Comparison of ENCODE assay signal across 1 cellular context in the genomic region with DNA sequence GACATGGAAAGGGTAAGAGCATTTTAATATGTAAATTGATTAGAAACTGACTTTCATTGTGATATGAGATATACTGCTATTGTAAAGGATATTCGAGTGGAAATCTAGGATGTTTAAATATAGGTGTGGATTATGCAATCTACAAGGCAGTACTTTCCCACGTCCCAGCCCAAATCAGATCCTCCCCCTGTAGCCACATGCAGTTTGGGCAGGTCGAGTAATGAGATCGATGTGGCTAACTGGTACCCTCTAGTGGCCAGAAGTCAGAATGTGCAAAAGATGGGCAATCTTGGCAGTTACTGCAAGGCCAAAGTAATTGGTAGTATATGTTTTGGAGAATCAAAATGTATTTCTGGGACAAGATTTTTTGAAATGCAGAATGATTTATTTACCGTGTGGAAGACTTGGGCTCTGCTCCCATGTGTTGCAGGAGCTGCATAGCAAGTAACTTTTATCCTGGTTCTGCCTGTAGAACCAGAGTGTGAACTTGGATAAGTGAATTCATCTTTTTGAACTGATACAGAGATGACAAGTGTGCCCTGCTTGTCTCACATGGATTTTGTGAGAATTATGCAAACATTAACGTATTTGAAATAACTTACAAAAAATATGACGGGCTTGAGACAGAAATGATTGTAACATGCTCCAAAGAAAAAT.
TF ChIP-seq lines count a peak whose summit lies in the region.

No MANE protein-coding gene starts in this region.

TF ChIP-seq in K562, 482 proteins besides CTCF, POLR2A, EP300 and RAD21 (continued from another document and continues in another):
- TF ChIP-seq, protein P1, sequence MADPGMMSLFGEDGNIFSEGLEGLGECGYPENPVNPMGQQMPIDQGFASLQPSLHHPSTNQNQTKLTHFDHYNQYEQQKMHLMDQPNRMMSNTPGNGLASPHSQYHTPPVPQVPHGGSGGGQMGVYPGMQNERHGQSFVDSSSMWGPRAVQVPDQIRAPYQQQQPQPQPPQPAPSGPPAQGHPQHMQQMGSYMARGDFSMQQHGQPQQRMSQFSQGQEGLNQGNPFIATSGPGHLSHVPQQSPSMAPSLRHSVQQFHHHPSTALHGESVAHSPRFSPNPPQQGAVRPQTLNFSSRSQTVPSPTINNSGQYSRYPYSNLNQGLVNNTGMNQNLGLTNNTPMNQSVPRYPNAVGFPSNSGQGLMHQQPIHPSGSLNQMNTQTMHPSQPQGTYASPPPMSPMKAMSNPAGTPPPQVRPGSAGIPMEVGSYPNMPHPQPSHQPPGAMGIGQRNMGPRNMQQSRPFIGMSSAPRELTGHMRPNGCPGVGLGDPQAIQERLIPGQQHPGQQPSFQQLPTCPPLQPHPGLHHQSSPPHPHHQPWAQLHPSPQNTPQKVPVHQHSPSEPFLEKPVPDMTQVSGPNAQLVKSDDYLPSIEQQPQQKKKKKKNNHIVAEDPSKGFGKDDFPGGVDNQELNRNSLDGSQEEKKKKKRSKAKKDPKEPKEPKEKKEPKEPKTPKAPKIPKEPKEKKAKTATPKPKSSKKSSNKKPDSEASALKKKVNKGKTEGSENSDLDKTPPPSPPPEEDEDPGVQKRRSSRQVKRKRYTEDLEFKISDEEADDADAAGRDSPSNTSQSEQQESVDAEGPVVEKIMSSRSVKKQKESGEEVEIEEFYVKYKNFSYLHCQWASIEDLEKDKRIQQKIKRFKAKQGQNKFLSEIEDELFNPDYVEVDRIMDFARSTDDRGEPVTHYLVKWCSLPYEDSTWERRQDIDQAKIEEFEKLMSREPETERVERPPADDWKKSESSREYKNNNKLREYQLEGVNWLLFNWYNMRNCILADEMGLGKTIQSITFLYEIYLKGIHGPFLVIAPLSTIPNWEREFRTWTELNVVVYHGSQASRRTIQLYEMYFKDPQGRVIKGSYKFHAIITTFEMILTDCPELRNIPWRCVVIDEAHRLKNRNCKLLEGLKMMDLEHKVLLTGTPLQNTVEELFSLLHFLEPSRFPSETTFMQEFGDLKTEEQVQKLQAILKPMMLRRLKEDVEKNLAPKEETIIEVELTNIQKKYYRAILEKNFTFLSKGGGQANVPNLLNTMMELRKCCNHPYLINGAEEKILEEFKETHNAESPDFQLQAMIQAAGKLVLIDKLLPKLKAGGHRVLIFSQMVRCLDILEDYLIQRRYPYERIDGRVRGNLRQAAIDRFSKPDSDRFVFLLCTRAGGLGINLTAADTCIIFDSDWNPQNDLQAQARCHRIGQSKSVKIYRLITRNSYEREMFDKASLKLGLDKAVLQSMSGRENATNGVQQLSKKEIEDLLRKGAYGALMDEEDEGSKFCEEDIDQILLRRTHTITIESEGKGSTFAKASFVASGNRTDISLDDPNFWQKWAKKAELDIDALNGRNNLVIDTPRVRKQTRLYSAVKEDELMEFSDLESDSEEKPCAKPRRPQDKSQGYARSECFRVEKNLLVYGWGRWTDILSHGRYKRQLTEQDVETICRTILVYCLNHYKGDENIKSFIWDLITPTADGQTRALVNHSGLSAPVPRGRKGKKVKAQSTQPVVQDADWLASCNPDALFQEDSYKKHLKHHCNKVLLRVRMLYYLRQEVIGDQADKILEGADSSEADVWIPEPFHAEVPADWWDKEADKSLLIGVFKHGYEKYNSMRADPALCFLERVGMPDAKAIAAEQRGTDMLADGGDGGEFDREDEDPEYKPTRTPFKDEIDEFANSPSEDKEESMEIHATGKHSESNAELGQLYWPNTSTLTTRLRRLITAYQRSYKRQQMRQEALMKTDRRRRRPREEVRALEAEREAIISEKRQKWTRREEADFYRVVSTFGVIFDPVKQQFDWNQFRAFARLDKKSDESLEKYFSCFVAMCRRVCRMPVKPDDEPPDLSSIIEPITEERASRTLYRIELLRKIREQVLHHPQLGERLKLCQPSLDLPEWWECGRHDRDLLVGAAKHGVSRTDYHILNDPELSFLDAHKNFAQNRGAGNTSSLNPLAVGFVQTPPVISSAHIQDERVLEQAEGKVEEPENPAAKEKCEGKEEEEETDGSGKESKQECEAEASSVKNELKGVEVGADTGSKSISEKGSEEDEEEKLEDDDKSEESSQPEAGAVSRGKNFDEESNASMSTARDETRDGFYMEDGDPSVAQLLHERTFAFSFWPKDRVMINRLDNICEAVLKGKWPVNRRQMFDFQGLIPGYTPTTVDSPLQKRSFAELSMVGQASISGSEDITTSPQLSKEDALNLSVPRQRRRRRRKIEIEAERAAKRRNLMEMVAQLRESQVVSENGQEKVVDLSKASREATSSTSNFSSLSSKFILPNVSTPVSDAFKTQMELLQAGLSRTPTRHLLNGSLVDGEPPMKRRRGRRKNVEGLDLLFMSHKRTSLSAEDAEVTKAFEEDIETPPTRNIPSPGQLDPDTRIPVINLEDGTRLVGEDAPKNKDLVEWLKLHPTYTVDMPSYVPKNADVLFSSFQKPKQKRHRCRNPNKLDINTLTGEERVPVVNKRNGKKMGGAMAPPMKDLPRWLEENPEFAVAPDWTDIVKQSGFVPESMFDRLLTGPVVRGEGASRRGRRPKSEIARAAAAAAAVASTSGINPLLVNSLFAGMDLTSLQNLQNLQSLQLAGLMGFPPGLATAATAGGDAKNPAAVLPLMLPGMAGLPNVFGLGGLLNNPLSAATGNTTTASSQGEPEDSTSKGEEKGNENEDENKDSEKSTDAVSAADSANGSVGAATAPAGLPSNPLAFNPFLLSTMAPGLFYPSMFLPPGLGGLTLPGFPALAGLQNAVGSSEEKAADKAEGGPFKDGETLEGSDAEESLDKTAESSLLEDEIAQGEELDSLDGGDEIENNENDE (IDR thresholded peaks at IDR 0.05; ENCODE audit: low read depth, low read length) = no peak
- TF ChIP-seq MEF2D (tag; conservative IDR thresholded peaks at IDR 0.05; ENCODE audit: low read depth) = no peak
- TF ChIP-seq, protein P2, sequence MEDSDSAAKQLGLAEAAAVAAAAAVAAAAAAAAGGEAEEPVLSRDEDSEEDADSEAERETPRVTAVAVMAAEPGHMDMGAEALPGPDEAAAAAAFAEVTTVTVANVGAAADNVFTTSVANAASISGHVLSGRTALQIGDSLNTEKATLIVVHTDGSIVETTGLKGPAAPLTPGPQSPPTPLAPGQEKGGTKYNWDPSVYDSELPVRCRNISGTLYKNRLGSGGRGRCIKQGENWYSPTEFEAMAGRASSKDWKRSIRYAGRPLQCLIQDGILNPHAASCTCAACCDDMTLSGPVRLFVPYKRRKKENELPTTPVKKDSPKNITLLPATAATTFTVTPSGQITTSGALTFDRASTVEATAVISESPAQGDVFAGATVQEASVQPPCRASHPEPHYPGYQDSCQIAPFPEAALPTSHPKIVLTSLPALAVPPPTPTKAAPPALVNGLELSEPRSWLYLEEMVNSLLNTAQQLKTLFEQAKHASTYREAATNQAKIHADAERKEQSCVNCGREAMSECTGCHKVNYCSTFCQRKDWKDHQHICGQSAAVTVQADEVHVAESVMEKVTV (CRISPR knock-in tag; IDR thresholded peaks at IDR 0.05) = peak; percentile 76
- TF ChIP-seq, protein P3, sequence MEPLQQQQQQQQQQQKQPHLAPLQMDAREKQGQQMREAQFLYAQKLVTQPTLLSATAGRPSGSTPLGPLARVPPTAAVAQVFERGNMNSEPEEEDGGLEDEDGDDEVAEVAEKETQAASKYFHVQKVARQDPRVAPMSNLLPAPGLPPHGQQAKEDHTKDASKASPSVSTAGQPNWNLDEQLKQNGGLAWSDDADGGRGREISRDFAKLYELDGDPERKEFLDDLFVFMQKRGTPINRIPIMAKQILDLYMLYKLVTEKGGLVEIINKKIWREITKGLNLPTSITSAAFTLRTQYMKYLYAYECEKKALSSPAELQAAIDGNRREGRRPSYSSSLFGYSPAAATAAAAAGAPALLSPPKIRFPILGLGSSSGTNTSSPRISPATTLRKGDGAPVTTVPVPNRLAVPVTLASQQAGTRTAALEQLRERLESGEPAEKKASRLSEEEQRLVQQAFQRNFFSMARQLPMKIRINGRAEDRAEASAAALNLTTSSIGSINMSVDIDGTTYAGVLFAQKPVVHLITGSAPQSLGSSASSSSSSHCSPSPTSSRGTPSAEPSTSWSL (CRISPR knock-in tag; IDR thresholded peaks at IDR 0.05; ENCODE audit: borderline replicate concordance) = no peak
- TF ChIP-seq ZNF75A (CRISPR knock-in tag; IDR thresholded peaks at IDR 0.05) = no peak
- TF ChIP-seq PTTG1 (tag; IDR thresholded peaks at IDR 0.05; ENCODE audit: low read depth) = no peak
- no peak for TF ChIP-seq HSF4 (CRISPR knock-in tag; IDR thresholded peaks at IDR 0.05; ENCODE audit: borderline replicate concordance)
- no peak for TF ChIP-seq LARP7 (IDR thresholded peaks at IDR 0.05)
- TF ChIP-seq, protein P4, sequence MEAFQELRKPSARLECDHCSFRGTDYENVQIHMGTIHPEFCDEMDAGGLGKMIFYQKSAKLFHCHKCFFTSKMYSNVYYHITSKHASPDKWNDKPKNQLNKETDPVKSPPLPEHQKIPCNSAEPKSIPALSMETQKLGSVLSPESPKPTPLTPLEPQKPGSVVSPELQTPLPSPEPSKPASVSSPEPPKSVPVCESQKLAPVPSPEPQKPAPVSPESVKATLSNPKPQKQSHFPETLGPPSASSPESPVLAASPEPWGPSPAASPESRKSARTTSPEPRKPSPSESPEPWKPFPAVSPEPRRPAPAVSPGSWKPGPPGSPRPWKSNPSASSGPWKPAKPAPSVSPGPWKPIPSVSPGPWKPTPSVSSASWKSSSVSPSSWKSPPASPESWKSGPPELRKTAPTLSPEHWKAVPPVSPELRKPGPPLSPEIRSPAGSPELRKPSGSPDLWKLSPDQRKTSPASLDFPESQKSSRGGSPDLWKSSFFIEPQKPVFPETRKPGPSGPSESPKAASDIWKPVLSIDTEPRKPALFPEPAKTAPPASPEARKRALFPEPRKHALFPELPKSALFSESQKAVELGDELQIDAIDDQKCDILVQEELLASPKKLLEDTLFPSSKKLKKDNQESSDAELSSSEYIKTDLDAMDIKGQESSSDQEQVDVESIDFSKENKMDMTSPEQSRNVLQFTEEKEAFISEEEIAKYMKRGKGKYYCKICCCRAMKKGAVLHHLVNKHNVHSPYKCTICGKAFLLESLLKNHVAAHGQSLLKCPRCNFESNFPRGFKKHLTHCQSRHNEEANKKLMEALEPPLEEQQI (IDR thresholded peaks at IDR 0.05) = no peak
- no peak for TF ChIP-seq BCOR (IDR thresholded peaks at IDR 0.05)
- TF ChIP-seq CEBPB (tag; IDR thresholded peaks at IDR 0.05) = peak; percentile 95
- TF ChIP-seq SNRNP70 (optimal IDR thresholded peaks at IDR 0.05; ENCODE audit: low read depth, low read length) = no peak
- no peak for TF ChIP-seq ZNF696 (CRISPR knock-in tag; conservative IDR thresholded peaks at IDR 0.05)
- no peak for TF ChIP-seq TCF7L2 (IDR thresholded peaks at IDR 0.05; ENCODE audit: low read depth, low read length)
- TF ChIP-seq, protein P5, sequence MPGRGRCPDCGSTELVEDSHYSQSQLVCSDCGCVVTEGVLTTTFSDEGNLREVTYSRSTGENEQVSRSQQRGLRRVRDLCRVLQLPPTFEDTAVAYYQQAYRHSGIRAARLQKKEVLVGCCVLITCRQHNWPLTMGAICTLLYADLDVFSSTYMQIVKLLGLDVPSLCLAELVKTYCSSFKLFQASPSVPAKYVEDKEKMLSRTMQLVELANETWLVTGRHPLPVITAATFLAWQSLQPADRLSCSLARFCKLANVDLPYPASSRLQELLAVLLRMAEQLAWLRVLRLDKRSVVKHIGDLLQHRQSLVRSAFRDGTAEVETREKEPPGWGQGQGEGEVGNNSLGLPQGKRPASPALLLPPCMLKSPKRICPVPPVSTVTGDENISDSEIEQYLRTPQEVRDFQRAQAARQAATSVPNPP (IDR thresholded peaks at IDR 0.05; ENCODE audit: borderline replicate concordance, insufficient read depth, insufficient read length) = no peak
- no peak for TF ChIP-seq ZBED1 (IDR thresholded peaks at IDR 0.05)
- peak; percentile 86 for TF ChIP-seq ARID2 (IDR thresholded peaks at IDR 0.05)
- no peak for TF ChIP-seq POLR2AphosphoS2 (IDR thresholded peaks at IDR 0.05; ENCODE audit: low read length)
- TF ChIP-seq PHF8 (IDR thresholded peaks at IDR 0.05; ENCODE audit: borderline replicate concordance, low read length) = no peak
- TF ChIP-seq ZNF77 (CRISPR knock-in tag; IDR thresholded peaks at IDR 0.05) = no peak
- no peak for TF ChIP-seq NFRKB (IDR thresholded peaks at IDR 0.05; ENCODE audit: low read depth)
- no peak for TF ChIP-seq SAFB2 (IDR thresholded peaks at IDR 0.05; ENCODE audit: borderline replicate concordance, low read depth, low read length, severe bottlenecking)
- no peak; a peak in 1 of 4 replicates for TF ChIP-seq MAZ (CRISPR knock-in tag; conservative IDR thresholded peaks at IDR 0.05 in 1 of 2, IDR thresholded peaks at IDR 0.05 in 1 of 2)
- TF ChIP-seq SRSF7 (optimal IDR thresholded peaks at IDR 0.05; ENCODE audit: low read depth, low read length) = no peak
- no peak for TF ChIP-seq TCF3 (CRISPR knock-in tag; IDR thresholded peaks at IDR 0.05)
- no peak for TF ChIP-seq TOE1 (IDR thresholded peaks at IDR 0.05; ENCODE audit: borderline replicate concordance)
- TF ChIP-seq TOE1 (CRISPR knock-in tag; IDR thresholded peaks at IDR 0.05; ENCODE audit: borderline replicate concordance, low read depth) = no peak
- TF ChIP-seq, protein P6, sequence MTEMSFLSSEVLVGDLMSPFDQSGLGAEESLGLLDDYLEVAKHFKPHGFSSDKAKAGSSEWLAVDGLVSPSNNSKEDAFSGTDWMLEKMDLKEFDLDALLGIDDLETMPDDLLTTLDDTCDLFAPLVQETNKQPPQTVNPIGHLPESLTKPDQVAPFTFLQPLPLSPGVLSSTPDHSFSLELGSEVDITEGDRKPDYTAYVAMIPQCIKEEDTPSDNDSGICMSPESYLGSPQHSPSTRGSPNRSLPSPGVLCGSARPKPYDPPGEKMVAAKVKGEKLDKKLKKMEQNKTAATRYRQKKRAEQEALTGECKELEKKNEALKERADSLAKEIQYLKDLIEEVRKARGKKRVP (CRISPR knock-in tag; IDR thresholded peaks at IDR 0.05) = no peak
- TF ChIP-seq, protein P7, sequence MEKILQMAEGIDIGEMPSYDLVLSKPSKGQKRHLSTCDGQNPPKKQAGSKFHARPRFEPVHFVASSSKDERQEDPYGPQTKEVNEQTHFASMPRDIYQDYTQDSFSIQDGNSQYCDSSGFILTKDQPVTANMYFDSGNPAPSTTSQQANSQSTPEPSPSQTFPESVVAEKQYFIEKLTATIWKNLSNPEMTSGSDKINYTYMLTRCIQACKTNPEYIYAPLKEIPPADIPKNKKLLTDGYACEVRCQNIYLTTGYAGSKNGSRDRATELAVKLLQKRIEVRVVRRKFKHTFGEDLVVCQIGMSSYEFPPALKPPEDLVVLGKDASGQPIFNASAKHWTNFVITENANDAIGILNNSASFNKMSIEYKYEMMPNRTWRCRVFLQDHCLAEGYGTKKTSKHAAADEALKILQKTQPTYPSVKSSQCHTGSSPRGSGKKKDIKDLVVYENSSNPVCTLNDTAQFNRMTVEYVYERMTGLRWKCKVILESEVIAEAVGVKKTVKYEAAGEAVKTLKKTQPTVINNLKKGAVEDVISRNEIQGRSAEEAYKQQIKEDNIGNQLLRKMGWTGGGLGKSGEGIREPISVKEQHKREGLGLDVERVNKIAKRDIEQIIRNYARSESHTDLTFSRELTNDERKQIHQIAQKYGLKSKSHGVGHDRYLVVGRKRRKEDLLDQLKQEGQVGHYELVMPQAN (IDR thresholded peaks at IDR 0.05; ENCODE audit: borderline replicate concordance) = no peak
- TF ChIP-seq FOXJ3 (CRISPR knock-in tag; IDR thresholded peaks at IDR 0.05) = no peak
- no peak for TF ChIP-seq TAF9B (IDR thresholded peaks at IDR 0.05; ENCODE audit: partially characterized antibody)
- no peak for TF ChIP-seq ESRRB (CRISPR knock-in tag; IDR thresholded peaks at IDR 0.05; ENCODE audit: borderline replicate concordance)
